Comparison of ENCODE assay signal across 16 cellular contexts in genomic region chr7:37491919-37492694, GRCh38. TPM values are rescaled to one million over a fixed set of nuclear protein-coding genes. Genes with fewer than 3 reads are reported as not detected.
DNase-seq lines count a peak whose midpoint lies in the region; ATAC-seq, FAIRE-seq and TF ChIP-seq lines count a peak whose summit lies in the region.
"Had no signal": no experiment of that assay in that cellular context is flagged by ENCODE, and none has a peak within 500 bp of the region (broad histone marks: within the 10 kb centered on the region; RNA-seq: fewer than 3 reads in every experiment).

No MANE protein-coding gene starts in this region.

- H3K9me3 ChIP-seq in K562 (replicated peaks; ENCODE audit: control insufficient read depth, insufficient read depth, low read depth, low read length) = no peaks in the 10 kb centered on the region; the same call in 1 of the 2 replicates
- H3K9me3 ChIP-seq: adrenal gland, Caco-2 had no signal

- no peaks in the 10 kb centered on the region for H4K20me1 ChIP-seq in K562 (replicated peaks; ENCODE audit: control insufficient read depth, insufficient read depth, low read length)

- no peak for FAIRE-seq in K562 (lab: Jason Lieb, UNC)

- intact Hi-C loops in K562 (cut with micrococcal nuclease) = no loop called here

- H3K9ac ChIP-seq in K562 (ENCODE audit: insufficient read depth in 1 of 2, low read depth in 2 of 2, low read length in 2 of 2) = no peak overlapping the region
- H3K9ac ChIP-seq: KMS-11 had no signal

- H3K4me2 ChIP-seq in K562 (ENCODE audit: insufficient read depth, low read length) = no peak overlapping the region
- H3K4me2 ChIP-seq: KMS-11 had no signal

- no peaks in the 10 kb centered on the region for H3K9me1 ChIP-seq in K562 (ENCODE audit: control insufficient read depth, insufficient read depth, low read length)

- no peak overlapping the region for H3K27ac ChIP-seq in 22Rv1
- H3K27ac ChIP-seq in K562 (ENCODE audit: extremely low read depth, low read depth, low read length) = no peak overlapping the region
- H3K27ac ChIP-seq: adrenal gland, KMS-11, stomach had no signal

- CTCF ChIA-PET in K562 (lab: Yijun Ruan, JAX; ENCODE audit: low intra/inter-chr PET ratio) (no interaction called here), HEK293T (lab: Yijun Ruan, JAX) (interaction anchor here (1.2 kb wide), 1 partner anchor 13 kb away, joined by 3 read pairs; no protein-coding TSS in a partner anchor)

- BruUV-seq in K562 (replicated peaks; lab: Mats Ljungman, UMichigan) = no TSS peak

- no peak overlapping the region for H2AFZ ChIP-seq in K562 (ENCODE audit: low read depth, low read length)

- peak; percentile 36; the same call in 1 of the 2 replicates for TF ChIP-seq CTCF in 22Rv1 (IDR thresholded peaks at IDR 0.05)
- TF ChIP-seq CTCF in K562 (IDR thresholded peaks at IDR 0.05 in 2 of 3, conservative IDR thresholded peaks at IDR 0.05 in 1 of 3; ENCODE audit: insufficient read depth in 2 of 3, low read depth in 1 of 3, low read length in 3 of 3) = peak in 1 of 3 experiments; percentile 19; a peak in 2 of 6 replicates

- TF ChIP-seq EP300 in K562 (IDR thresholded peaks at IDR 0.05; ENCODE audit: low read length) = no peak

- no peaks in the 10 kb centered on the region for H3K36me3 ChIP-seq in H7 (replicated peaks; ENCODE audit: control insufficient read depth, insufficient read depth, low read length)
- H3K36me3 ChIP-seq in K562 (ENCODE audit: control insufficient read depth, insufficient read depth, low read length) = no peaks in the 10 kb centered on the region
- H3K36me3 ChIP-seq: adrenal gland, stomach had no signal

- WGBS in K562 (ENCODE audit: insufficient coverage, low coverage, missing lambda C conversion rate) = 30% methylated on average over 17 of the region's 36 CpGs

- H3K4me3 ChIP-seq in H7 (ENCODE audit: insufficient read depth, low read depth, low read length) (peak overlapping the region; percentile 51; the same call in 1 of the 2 replicates), K562 (no peak overlapping the region)
- H3K4me3 ChIP-seq: adrenal gland, stomach had no signal

- no peak for TF ChIP-seq POLR2A in K562 (conservative IDR thresholded peaks at IDR 0.05)

- peaks cover 0 to 5% of the 10 kb centered on the region in 2 experiments; a peak in 1 of 5 replicates for H3K4me1 ChIP-seq in K562 (replicated peaks in 1 of 2; ENCODE audit: control insufficient read depth in 2 of 2, insufficient read depth in 2 of 2, low read length in 2 of 2)
- H3K4me1 ChIP-seq: adrenal gland, Caco-2, stomach had no signal

- DNase-seq in H7 = peak; percentile 83
- DNase-seq in K562 (ENCODE audit: extremely low read depth in 1 of 4, low spot score in 3 of 4) = peak in 1 of 4 experiments; percentile 11
- DNase-seq in islet precursor cell = peak; percentile 89
- no peak for DNase-seq in EL
- no peak for DNase-seq in HEK293T (ENCODE audit: extremely low spot score)
- DNase-seq: activated B cell treated with CpG ODN at 0.5 μM for 24 hours; activated CD8-positive, alpha-beta T cell treated with anti-CD3 and anti-CD28 coated beads, Interleukin-2, amount 10 ng/mL, durations not matched to agents 7 days and 5 days; adrenal gland; Caco-2; GF-D8; NCI-H1417; stomach had no signal

- H3K79me2 ChIP-seq in K562 (ENCODE audit: control insufficient read depth, insufficient read depth, low read length) = no peaks in the 10 kb centered on the region

- ATAC-seq in K562 = peak; percentile 86
- no peak for ATAC-seq in HG03025 (IDR thresholded peaks at IDR 0.05; ENCODE audit: low FRiP score, unreplicated experiment)
- no peak for ATAC-seq in HG02852 (IDR thresholded peaks at IDR 0.05; ENCODE audit: unreplicated experiment)
- ATAC-seq: activated CD8-positive, alpha-beta T cell treated with anti-CD3 and anti-CD28 coated beads, Interleukin-2, amount 10 ng/mL, durations not matched to agents 7 days and 5 days had no signal

- in situ Hi-C loops in K562 (cut with MboI) = no loop called here

- TF ChIP-seq RAD21 in K562 (CRISPR knock-in tag; conservative IDR thresholded peaks at IDR 0.05 in 1 of 2, IDR thresholded peaks at IDR 0.05 in 1 of 2) = no peak

- no peaks in the 10 kb centered on the region for H3K27me3 ChIP-seq in H7 (ENCODE audit: control insufficient read depth, insufficient read depth, low read length)
- no peaks in the 10 kb centered on the region for H3K27me3 ChIP-seq in K562 (ENCODE audit: control insufficient read depth in 2 of 2, insufficient read depth in 2 of 2, low read length in 2 of 2)
- H3K27me3 ChIP-seq: adrenal gland, stomach had no signal

- POLR2A ChIA-PET in K562 (lab: Yijun Ruan, JAX) (no interaction called here), HEK293T (lab: Yijun Ruan, JAX) (interaction anchor here (0.8 kb wide), 1 partner anchor 12 kb away, joined by 3 read pairs; no protein-coding TSS in a partner anchor)

TF ChIP-seq in K562, 482 proteins besides CTCF, POLR2A, EP300 and RAD21 (continues in another document):
- no peak for TF ChIP-seq ZNF431 (CRISPR knock-in tag; IDR thresholded peaks at IDR 0.05)
- TF ChIP-seq MED1 (CRISPR knock-in tag; IDR thresholded peaks at IDR 0.05; ENCODE audit: borderline replicate concordance) = no peak
- no peak for TF ChIP-seq SREBF1 (IDR thresholded peaks at IDR 0.05; ENCODE audit: borderline replicate concordance, low read depth, low read length)
- TF ChIP-seq DEAF1 (CRISPR knock-in tag; IDR thresholded peaks at IDR 0.05) = no peak
- TF ChIP-seq STAT5A (IDR thresholded peaks at IDR 0.05; ENCODE audit: borderline replicate concordance, low read length) = no peak

TF ChIP-seq in HEK293T, 16 proteins besides CTCF, POLR2A, EP300 and RAD21:
- TF ChIP-seq PKNOX1 (IDR thresholded peaks at IDR 0.05) (no peak), NFRKB (IDR thresholded peaks at IDR 0.05) (no peak), FOXA1 (IDR thresholded peaks at IDR 0.05) (no peak), SUZ12 (IDR thresholded peaks at IDR 0.05) (no peak), ELF4 (IDR thresholded peaks at IDR 0.05) (no peak), L3MBTL2 (conservative IDR thresholded peaks at IDR 0.05) (no peak), LEF1 (IDR thresholded peaks at IDR 0.05; ENCODE audit: borderline replicate concordance) (no peak), BHLHE40 (IDR thresholded peaks at IDR 0.05; ENCODE audit: borderline replicate concordance) (no peak), ZNF384 (IDR thresholded peaks at IDR 0.05) (no peak), FOXK2 (IDR thresholded peaks at IDR 0.05) (no peak), FOXM1 (IDR thresholded peaks at IDR 0.05; ENCODE audit: borderline replicate concordance) (no peak), ARNT (IDR thresholded peaks at IDR 0.05) (no peak), SP1 (IDR thresholded peaks at IDR 0.05) (no peak), HDGF (IDR thresholded peaks at IDR 0.05; ENCODE audit: borderline replicate concordance) (no peak), TARDBP (IDR thresholded peaks at IDR 0.05) (no peak), CTBP1 (IDR thresholded peaks at IDR 0.05; ENCODE audit: borderline replicate concordance) (no peak)

RNA-seq across cellular contexts. Expression of gene ELMO1, which starts 43.4 kb away (rescaled TPM):
- 8.0 and 8.7 TPM in 2 replicates for total RNA-seq in H7 (2014; rRNA removed; shearing (Covaris generic))
- 4.3 and 9.1 TPM in 2 replicates for total RNA-seq in K562 (2011; cell fraction: chromatin; rRNA removed; ENCODE audit: low replicate concordance)
- 3.7 and 3.8 TPM in 2 replicates for total RNA-seq in K562 (2011; cell fraction: nucleolus; rRNA removed)
- total RNA-seq in K562 (2011; cell fraction: nucleoplasm; rRNA removed) = 2.8 and 5.2 TPM in 2 replicates
- total RNA-seq in K562 (2014; rRNA removed) (2.4 and 3.8 TPM in 2 replicates), K562 (2014; rRNA removed; fragmentation: Illumina TruSeq; extraction: Trizol) (3.6 and 4.3 TPM in 2 replicates), K562 (2015; rRNA removed; fragmentation: Illumina TruSeq; extraction: Trizol) (5.4 and 7.0 TPM in 2 replicates), K562 (2021) (5.3 and 5.5 TPM in 2 replicates)
- polyA plus RNA-seq in K562 (2011; rRNA removed) (0.36 and 0.64 TPM in 2 replicates), K562 (2014; fragmentation: Illumina TruSeq; extraction: Trizol) (6.3 and 7.2 TPM in 2 replicates), K562 (2014; fragmentation: Nextera tagmentation; extraction: Ambion mirVana) (1 to 10 TPM; 2.5 to 3.0 TPM), K562 (2014; rRNA removed) (3.8 and 6.8 TPM in 2 replicates)
- polyA plus RNA-seq in K562 (2011; cell fraction: cytosol; rRNA removed) = 0.28 and 0.80 TPM in 2 replicates
- polyA plus RNA-seq in K562 (2011; cell fraction: nucleus; rRNA removed) = 0.20 and 1.2 TPM in 2 replicates
- polyA plus RNA-seq in K562 (2012) = 4.1 and 5.1 TPM in 2 replicates
- 1.1 and 2.8 TPM in 2 replicates for polyA minus RNA-seq in K562 (2011; rRNA and poly(A)+ RNA removed)
- polyA minus RNA-seq in K562 (2011; cell fraction: cytosol; rRNA and poly(A)+ RNA removed) = 0.46 and 1.2 TPM in 2 replicates
- 1.9 and 2.0 TPM in 2 replicates for polyA minus RNA-seq in K562 (2011; cell fraction: nucleus; rRNA and poly(A)+ RNA removed)

Comparison
In these comparisons a context has a peak if more than half of its experiments do, and no peak if none do; other contexts are left out.
1. DNase-seq: peak in H7 (single experiment) and islet precursor cell (single experiment); none in EL (single experiment) and HEK293T (single experiment).